In the genomic region with DNA sequence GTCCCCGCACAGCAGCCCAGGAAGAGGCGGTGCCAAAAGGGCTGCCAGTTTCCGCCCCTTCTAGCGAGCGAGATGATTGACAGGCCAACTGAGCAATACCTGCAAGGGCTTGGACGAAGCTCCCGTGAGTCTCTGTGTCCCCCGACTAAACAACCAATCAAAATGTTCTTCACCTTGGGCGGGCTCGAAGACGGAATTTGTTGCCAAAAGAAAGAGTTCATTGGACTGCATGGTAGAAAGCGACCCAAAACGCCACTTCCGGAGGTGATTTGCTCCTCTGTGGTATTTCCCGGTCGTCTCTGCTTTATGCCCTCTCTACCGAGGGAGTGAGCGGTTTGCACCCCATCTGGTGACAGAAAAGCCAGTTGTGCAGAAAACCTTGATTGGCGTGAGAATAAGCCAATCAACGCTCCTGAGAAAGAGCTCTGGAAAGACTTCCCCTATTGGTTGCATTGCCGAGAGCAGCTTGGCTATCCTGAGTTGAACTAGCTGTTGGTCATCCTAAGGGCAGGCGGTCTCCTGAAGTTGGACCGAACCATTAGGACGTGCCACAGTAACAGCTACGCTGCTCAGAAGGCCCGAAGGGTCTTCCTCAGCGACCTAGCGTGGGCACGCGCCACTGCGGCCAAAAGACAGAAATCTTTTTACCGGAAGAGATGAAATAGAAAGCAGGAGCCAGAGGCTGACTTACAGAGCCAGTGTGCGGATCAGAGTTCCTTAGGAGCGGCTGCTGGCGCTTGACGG, we compare ENCODE assay signal across 1 cellular context.
TF ChIP-seq lines count a peak whose summit lies in the region.

No MANE protein-coding gene starts in this region.

TF ChIP-seq in HEK293, 187 proteins besides CTCF, POLR2A, EP300 and RAD21 (continued from another document and continues in another):
- no peak for TF ChIP-seq ZNF585B (tag by site-specific recombination; IDR thresholded peaks at IDR 0.05)
- peak; percentile 36 for TF ChIP-seq SETDB1 (IDR thresholded peaks at IDR 0.05; ENCODE audit: insufficient read length, low read length)
- no peak for TF ChIP-seq ZNF623 (tag by site-specific recombination; IDR thresholded peaks at IDR 0.05)
- no peak for TF ChIP-seq ZNF560 (tag by site-specific recombination; IDR thresholded peaks at IDR 0.05; ENCODE audit: borderline replicate concordance)
- no peak for TF ChIP-seq ZNF670 (tag by site-specific recombination; IDR thresholded peaks at IDR 0.05; ENCODE audit: low read depth)
- TF ChIP-seq, protein P1, sequence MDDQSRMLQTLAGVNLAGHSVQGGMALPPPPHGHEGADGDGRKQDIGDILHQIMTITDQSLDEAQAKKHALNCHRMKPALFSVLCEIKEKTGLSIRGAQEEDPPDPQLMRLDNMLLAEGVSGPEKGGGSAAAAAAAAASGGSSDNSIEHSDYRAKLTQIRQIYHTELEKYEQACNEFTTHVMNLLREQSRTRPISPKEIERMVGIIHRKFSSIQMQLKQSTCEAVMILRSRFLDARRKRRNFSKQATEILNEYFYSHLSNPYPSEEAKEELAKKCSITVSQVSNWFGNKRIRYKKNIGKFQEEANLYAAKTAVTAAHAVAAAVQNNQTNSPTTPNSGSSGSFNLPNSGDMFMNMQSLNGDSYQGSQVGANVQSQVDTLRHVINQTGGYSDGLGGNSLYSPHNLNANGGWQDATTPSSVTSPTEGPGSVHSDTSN (CRISPR knock-in tag; IDR thresholded peaks at IDR 0.05) = peak; percentile 91; the same call in 1 of the 2 replicates
- no peak for TF ChIP-seq ZNF24 (tag by site-specific recombination; IDR thresholded peaks at IDR 0.05)
- TF ChIP-seq ZNF837 (tag by site-specific recombination; IDR thresholded peaks at IDR 0.05) = no peak
- TF ChIP-seq, protein P2, sequence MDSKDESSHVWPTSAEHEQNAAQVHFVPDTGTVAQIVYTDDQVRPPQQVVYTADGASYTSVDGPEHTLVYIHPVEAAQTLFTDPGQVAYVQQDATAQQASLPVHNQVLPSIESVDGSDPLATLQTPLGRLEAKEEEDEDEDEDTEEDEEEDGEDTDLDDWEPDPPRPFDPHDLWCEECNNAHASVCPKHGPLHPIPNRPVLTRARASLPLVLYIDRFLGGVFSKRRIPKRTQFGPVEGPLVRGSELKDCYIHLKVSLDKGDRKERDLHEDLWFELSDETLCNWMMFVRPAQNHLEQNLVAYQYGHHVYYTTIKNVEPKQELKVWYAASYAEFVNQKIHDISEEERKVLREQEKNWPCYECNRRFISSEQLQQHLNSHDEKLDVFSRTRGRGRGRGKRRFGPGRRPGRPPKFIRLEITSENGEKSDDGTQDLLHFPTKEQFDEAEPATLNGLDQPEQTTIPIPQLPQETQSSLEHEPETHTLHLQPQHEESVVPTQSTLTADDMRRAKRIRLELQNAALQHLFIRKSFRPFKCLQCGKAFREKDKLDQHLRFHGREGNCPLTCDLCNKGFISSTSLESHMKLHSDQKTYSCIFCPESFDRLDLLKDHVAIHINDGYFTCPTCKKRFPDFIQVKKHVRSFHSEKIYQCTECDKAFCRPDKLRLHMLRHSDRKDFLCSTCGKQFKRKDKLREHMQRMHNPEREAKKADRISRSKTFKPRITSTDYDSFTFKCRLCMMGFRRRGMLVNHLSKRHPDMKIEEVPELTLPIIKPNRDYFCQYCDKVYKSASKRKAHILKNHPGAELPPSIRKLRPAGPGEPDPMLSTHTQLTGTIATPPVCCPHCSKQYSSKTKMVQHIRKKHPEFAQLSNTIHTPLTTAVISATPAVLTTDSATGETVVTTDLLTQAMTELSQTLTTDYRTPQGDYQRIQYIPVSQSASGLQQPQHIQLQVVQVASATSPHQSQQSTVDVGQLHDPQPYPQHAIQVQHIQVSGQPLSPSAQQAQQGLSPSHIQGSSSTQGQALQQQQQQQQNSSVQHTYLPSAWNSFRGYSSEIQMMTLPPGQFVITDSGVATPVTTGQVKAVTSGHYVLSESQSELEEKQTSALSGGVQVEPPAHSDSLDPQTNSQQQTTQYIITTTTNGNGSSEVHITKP (tag by site-specific recombination; IDR thresholded peaks at IDR 0.05) = peak; percentile 96
- TF ChIP-seq, protein P3, sequence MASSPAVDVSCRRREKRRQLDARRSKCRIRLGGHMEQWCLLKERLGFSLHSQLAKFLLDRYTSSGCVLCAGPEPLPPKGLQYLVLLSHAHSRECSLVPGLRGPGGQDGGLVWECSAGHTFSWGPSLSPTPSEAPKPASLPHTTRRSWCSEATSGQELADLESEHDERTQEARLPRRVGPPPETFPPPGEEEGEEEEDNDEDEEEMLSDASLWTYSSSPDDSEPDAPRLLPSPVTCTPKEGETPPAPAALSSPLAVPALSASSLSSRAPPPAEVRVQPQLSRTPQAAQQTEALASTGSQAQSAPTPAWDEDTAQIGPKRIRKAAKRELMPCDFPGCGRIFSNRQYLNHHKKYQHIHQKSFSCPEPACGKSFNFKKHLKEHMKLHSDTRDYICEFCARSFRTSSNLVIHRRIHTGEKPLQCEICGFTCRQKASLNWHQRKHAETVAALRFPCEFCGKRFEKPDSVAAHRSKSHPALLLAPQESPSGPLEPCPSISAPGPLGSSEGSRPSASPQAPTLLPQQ (tag by site-specific recombination; IDR thresholded peaks at IDR 0.05) = no peak
- no peak for TF ChIP-seq ZNF112 (tag by site-specific recombination; IDR thresholded peaks at IDR 0.05)
- TF ChIP-seq ZEB2 (tag by site-specific recombination; IDR thresholded peaks at IDR 0.05) = 0 out of 2 replicates have a peak, but pooled peaks have one; percentile 38
- TF ChIP-seq, protein P4, sequence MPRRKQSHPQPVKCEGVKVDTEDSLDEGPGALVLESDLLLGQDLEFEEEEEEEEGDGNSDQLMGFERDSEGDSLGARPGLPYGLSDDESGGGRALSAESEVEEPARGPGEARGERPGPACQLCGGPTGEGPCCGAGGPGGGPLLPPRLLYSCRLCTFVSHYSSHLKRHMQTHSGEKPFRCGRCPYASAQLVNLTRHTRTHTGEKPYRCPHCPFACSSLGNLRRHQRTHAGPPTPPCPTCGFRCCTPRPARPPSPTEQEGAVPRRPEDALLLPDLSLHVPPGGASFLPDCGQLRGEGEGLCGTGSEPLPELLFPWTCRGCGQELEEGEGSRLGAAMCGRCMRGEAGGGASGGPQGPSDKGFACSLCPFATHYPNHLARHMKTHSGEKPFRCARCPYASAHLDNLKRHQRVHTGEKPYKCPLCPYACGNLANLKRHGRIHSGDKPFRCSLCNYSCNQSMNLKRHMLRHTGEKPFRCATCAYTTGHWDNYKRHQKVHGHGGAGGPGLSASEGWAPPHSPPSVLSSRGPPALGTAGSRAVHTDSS (tag by site-specific recombination; IDR thresholded peaks at IDR 0.05) = 0 out of 2 replicates have a peak, but pooled peaks have one; percentile 31
- peak; percentile 33; the same call in 1 of the 2 replicates for TF ChIP-seq ZNF629 (tag by site-specific recombination; IDR thresholded peaks at IDR 0.05)
- no peak for TF ChIP-seq ZNF530 (tag by site-specific recombination; IDR thresholded peaks at IDR 0.05; ENCODE audit: low read depth)
- TF ChIP-seq, protein P5, sequence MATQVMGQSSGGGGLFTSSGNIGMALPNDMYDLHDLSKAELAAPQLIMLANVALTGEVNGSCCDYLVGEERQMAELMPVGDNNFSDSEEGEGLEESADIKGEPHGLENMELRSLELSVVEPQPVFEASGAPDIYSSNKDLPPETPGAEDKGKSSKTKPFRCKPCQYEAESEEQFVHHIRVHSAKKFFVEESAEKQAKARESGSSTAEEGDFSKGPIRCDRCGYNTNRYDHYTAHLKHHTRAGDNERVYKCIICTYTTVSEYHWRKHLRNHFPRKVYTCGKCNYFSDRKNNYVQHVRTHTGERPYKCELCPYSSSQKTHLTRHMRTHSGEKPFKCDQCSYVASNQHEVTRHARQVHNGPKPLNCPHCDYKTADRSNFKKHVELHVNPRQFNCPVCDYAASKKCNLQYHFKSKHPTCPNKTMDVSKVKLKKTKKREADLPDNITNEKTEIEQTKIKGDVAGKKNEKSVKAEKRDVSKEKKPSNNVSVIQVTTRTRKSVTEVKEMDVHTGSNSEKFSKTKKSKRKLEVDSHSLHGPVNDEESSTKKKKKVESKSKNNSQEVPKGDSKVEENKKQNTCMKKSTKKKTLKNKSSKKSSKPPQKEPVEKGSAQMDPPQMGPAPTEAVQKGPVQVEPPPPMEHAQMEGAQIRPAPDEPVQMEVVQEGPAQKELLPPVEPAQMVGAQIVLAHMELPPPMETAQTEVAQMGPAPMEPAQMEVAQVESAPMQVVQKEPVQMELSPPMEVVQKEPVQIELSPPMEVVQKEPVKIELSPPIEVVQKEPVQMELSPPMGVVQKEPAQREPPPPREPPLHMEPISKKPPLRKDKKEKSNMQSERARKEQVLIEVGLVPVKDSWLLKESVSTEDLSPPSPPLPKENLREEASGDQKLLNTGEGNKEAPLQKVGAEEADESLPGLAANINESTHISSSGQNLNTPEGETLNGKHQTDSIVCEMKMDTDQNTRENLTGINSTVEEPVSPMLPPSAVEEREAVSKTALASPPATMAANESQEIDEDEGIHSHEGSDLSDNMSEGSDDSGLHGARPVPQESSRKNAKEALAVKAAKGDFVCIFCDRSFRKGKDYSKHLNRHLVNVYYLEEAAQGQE (tag by site-specific recombination; IDR thresholded peaks at IDR 0.05) = no peak; the same call in 1 of the 2 replicates
- TF ChIP-seq, protein P6, sequence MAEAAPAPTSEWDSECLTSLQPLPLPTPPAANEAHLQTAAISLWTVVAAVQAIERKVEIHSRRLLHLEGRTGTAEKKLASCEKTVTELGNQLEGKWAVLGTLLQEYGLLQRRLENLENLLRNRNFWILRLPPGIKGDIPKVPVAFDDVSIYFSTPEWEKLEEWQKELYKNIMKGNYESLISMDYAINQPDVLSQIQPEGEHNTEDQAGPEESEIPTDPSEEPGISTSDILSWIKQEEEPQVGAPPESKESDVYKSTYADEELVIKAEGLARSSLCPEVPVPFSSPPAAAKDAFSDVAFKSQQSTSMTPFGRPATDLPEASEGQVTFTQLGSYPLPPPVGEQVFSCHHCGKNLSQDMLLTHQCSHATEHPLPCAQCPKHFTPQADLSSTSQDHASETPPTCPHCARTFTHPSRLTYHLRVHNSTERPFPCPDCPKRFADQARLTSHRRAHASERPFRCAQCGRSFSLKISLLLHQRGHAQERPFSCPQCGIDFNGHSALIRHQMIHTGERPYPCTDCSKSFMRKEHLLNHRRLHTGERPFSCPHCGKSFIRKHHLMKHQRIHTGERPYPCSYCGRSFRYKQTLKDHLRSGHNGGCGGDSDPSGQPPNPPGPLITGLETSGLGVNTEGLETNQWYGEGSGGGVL (tag by site-specific recombination; IDR thresholded peaks at IDR 0.05) = no peak
- peak; percentile 88 for TF ChIP-seq ZXDB (tag by site-specific recombination; IDR thresholded peaks at IDR 0.05)
- no peak for TF ChIP-seq ZNF391 (tag by site-specific recombination; IDR thresholded peaks at IDR 0.05; ENCODE audit: borderline replicate concordance, low read depth)
- TF ChIP-seq ZNF843 (tag by site-specific recombination; IDR thresholded peaks at IDR 0.05) = no peak
- no peak for TF ChIP-seq KLF16 (tag by site-specific recombination; IDR thresholded peaks at IDR 0.05)
- no peak for TF ChIP-seq ZNF621 (tag by site-specific recombination; IDR thresholded peaks at IDR 0.05)
- peak; percentile 56; the same call in 1 of the 2 replicates for TF ChIP-seq ZNF664 (tag by site-specific recombination; IDR thresholded peaks at IDR 0.05)
- TF ChIP-seq ZNF658 (tag by site-specific recombination; IDR thresholded peaks at IDR 0.05) = no peak
- TF ChIP-seq, protein P7, sequence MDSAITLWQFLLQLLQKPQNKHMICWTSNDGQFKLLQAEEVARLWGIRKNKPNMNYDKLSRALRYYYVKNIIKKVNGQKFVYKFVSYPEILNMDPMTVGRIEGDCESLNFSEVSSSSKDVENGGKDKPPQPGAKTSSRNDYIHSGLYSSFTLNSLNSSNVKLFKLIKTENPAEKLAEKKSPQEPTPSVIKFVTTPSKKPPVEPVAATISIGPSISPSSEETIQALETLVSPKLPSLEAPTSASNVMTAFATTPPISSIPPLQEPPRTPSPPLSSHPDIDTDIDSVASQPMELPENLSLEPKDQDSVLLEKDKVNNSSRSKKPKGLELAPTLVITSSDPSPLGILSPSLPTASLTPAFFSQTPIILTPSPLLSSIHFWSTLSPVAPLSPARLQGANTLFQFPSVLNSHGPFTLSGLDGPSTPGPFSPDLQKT (IDR thresholded peaks at IDR 0.05; ENCODE audit: borderline replicate concordance, low read depth, low read length) = no peak
- TF ChIP-seq SP2 (tag by site-specific recombination; IDR thresholded peaks at IDR 0.05) = peak; percentile 89
- TF ChIP-seq ZBTB17 (tag by site-specific recombination; IDR thresholded peaks at IDR 0.05) = peak; percentile 94
- TF ChIP-seq ZNF510 (tag by site-specific recombination; IDR thresholded peaks at IDR 0.05; ENCODE audit: insufficient replicate concordance) = no peak
- TF ChIP-seq, protein P8, sequence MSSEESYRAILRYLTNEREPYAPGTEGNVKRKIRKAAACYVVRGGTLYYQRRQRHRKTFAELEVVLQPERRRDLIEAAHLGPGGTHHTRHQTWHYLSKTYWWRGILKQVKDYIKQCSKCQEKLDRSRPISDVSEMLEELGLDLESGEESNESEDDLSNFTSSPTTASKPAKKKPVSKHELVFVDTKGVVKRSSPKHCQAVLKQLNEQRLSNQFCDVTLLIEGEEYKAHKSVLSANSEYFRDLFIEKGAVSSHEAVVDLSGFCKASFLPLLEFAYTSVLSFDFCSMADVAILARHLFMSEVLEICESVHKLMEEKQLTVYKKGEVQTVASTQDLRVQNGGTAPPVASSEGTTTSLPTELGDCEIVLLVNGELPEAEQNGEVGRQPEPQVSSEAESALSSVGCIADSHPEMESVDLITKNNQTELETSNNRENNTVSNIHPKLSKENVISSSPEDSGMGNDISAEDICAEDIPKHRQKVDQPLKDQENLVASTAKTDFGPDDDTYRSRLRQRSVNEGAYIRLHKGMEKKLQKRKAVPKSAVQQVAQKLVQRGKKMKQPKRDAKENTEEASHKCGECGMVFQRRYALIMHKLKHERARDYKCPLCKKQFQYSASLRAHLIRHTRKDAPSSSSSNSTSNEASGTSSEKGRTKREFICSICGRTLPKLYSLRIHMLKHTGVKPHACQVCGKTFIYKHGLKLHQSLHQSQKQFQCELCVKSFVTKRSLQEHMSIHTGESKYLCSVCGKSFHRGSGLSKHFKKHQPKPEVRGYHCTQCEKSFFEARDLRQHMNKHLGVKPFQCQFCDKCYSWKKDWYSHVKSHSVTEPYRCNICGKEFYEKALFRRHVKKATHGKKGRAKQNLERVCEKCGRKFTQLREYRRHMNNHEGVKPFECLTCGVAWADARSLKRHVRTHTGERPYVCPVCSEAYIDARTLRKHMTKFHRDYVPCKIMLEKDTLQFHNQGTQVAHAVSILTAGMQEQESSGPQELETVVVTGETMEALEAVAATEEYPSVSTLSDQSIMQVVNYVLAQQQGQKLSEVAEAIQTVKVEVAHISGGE (tag by site-specific recombination; conservative IDR thresholded peaks at IDR 0.05; ENCODE audit: low read depth) = peak; percentile 89
- TF ChIP-seq TRIM28 (IDR thresholded peaks at IDR 0.05; ENCODE audit: borderline replicate concordance, low read length) = peak; percentile 50; the same call in 1 of the 2 replicates
- TF ChIP-seq ZNF433 (tag by site-specific recombination; IDR thresholded peaks at IDR 0.05; ENCODE audit: low read depth) = no peak
- no peak for TF ChIP-seq ZNF423 (tag by site-specific recombination; IDR thresholded peaks at IDR 0.05)
- TF ChIP-seq, protein P9, sequence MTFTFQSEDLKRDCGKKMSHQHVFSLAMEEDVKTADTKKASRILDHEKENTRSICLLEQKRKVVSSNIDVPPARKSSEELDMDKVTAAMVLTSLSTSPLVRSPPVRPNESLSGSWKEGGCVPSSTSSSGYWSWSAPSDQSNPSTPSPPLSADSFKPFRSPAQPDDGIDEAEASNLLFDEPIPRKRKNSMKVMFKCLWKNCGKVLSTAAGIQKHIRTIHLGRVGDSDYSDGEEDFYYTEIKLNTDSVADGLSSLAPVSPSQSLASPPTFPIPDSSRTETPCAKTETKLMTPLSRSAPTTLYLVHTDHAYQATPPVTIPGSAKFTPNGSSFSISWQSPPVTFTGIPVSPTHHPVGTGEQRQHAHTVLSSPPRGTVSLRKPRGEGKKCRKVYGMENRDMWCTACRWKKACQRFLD (tag by site-specific recombination; IDR thresholded peaks at IDR 0.05) = no peak
